14 cellular contexts compared by ENCODE assay signal in the genomic region with DNA sequence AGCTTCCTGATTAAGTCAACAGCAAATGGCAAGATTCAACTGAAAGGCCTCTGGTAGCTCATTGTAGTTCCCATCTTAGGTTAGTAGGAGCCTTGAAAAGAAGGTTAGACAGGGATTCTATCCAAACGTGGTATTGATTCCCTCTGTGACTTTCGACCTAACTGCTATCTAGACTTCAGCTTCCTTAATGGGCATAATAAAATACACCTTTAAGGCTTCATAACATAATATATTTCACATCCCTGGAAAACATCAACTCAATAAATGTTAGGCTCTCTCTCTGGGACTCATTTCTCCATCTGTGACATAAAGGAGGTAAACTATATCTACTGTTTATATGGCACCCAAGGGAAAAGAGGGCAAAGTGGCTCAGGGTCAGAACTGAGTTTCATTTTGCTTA.
"Had no signal": no experiment of that assay in that cellular context is flagged by ENCODE, and none has a peak within 500 bp of the region (broad histone marks: within the 10 kb centered on the region; RNA-seq: fewer than 3 reads in every experiment).

No MANE protein-coding gene starts in this region.

- H3K4me3 ChIP-seq: esophagus squamous epithelium, tibial nerve, vagina had no signal

- H3K27me3 Mint-ChIP-seq: activated CD4-positive, alpha-beta memory T cell treated with anti-CD3 and anti-CD28 coated beads for 36 hours; activated CD4-positive, alpha-beta T cell treated with anti-CD3 and anti-CD28 coated beads for 36 hours; activated CD8-positive, alpha-beta memory T cell treated with anti-CD3 and anti-CD28 coated beads, Interleukin-2, amount 10 ng/mL, durations not matched to agents 7 days and 5 days; activated naive CD8-positive, alpha-beta T cell treated with anti-CD3 and anti-CD28 coated beads for 36 hours; activated T-helper 17 cell treated with anti-CD3 and anti-CD28 coated beads, Interleukin-2, amount 50 U/mL, for 72 hours; effector memory CD8-positive, alpha-beta T cell; progenitor cell of endocrine pancreas; stimulated activated naive CD8-positive, alpha-beta T cell treated with anti-CD3 and anti-CD28 coated beads, Interleukin-15, Interleukin-2, amounts not matched to agents 100 ng/mL and 50 ng/mL, for 24 hours had no signal

- H3K27me3 ChIP-seq: esophagus squamous epithelium, tibial nerve, vagina had no signal

- DNase-seq: activated CD4-positive, alpha-beta memory T cell treated with anti-CD3 and anti-CD28 coated beads for 36 hours; activated CD4-positive, alpha-beta T cell treated with anti-CD3 and anti-CD28 coated beads for 36 hours; activated CD8-positive, alpha-beta memory T cell treated with anti-CD3 and anti-CD28 coated beads, Interleukin-2, amount 10 ng/mL, durations not matched to agents 7 days and 5 days; activated naive CD4-positive, alpha-beta T cell; activated naive CD8-positive, alpha-beta T cell treated with anti-CD3 and anti-CD28 coated beads for 36 hours; amniotic stem cell; effector memory CD8-positive, alpha-beta T cell; esophagus squamous epithelium had no signal

- H3K9me3 Mint-ChIP-seq: activated CD4-positive, alpha-beta memory T cell treated with anti-CD3 and anti-CD28 coated beads for 36 hours; activated naive CD8-positive, alpha-beta T cell treated with anti-CD3 and anti-CD28 coated beads for 36 hours; activated T-helper 17 cell treated with anti-CD3 and anti-CD28 coated beads, Interleukin-2, amount 50 U/mL, for 72 hours; effector memory CD8-positive, alpha-beta T cell; stimulated activated naive CD8-positive, alpha-beta T cell treated with anti-CD3 and anti-CD28 coated beads, Interleukin-15, Interleukin-2, amounts not matched to agents 100 ng/mL and 50 ng/mL, for 24 hours; T-helper 2 cell treated with Interferon-gamma antibody and Interleukin-4, amounts not matched to agents 5 μg/mL and 100 μg/mL, for 36 hours had no signal

- H3K27ac Mint-ChIP-seq: activated CD4-positive, alpha-beta memory T cell treated with anti-CD3 and anti-CD28 coated beads for 36 hours; activated CD4-positive, alpha-beta T cell treated with anti-CD3 and anti-CD28 coated beads for 36 hours; activated CD8-positive, alpha-beta memory T cell treated with anti-CD3 and anti-CD28 coated beads, Interleukin-2, amount 10 ng/mL, durations not matched to agents 7 days and 5 days; activated naive CD8-positive, alpha-beta T cell treated with anti-CD3 and anti-CD28 coated beads for 36 hours; activated T-helper 17 cell treated with anti-CD3 and anti-CD28 coated beads, Interleukin-2, amount 50 U/mL, for 72 hours; progenitor cell of endocrine pancreas; stimulated activated naive CD8-positive, alpha-beta T cell treated with anti-CD3 and anti-CD28 coated beads, Interleukin-15, Interleukin-2, amounts not matched to agents 100 ng/mL and 50 ng/mL, for 24 hours; T-helper 2 cell treated with Interferon-gamma antibody and Interleukin-4, amounts not matched to agents 5 μg/mL and 100 μg/mL, for 36 hours had no signal

- H3K4me3 Mint-ChIP-seq: activated CD4-positive, alpha-beta memory T cell treated with anti-CD3 and anti-CD28 coated beads for 36 hours; activated CD4-positive, alpha-beta T cell treated with anti-CD3 and anti-CD28 coated beads for 36 hours; activated CD8-positive, alpha-beta memory T cell treated with anti-CD3 and anti-CD28 coated beads, Interleukin-2, amount 10 ng/mL, durations not matched to agents 7 days and 5 days; activated naive CD8-positive, alpha-beta T cell treated with anti-CD3 and anti-CD28 coated beads for 36 hours; activated T-helper 17 cell treated with anti-CD3 and anti-CD28 coated beads, Interleukin-2, amount 50 U/mL, for 72 hours; effector memory CD8-positive, alpha-beta T cell; stimulated activated naive CD8-positive, alpha-beta T cell treated with anti-CD3 and anti-CD28 coated beads, Interleukin-15, Interleukin-2, amounts not matched to agents 100 ng/mL and 50 ng/mL, for 24 hours; T-helper 2 cell treated with Interferon-gamma antibody and Interleukin-4, amounts not matched to agents 5 μg/mL and 100 μg/mL, for 36 hours had no signal

- H3K36me3 ChIP-seq: esophagus squamous epithelium, tibial nerve, vagina had no signal

- H3K9me3 ChIP-seq: esophagus squamous epithelium, tibial nerve, vagina had no signal

- H3K27ac ChIP-seq: esophagus squamous epithelium, tibial nerve, vagina had no signal

- ATAC-seq: activated CD4-positive, alpha-beta T cell treated with anti-CD3 and anti-CD28 coated beads for 36 hours; activated CD8-positive, alpha-beta memory T cell treated with anti-CD3 and anti-CD28 coated beads, Interleukin-2, amount 10 ng/mL, durations not matched to agents 7 days and 5 days; activated T-helper 17 cell treated with anti-CD3 and anti-CD28 coated beads, Interleukin-2, amount 50 U/mL, for 72 hours; effector memory CD8-positive, alpha-beta T cell had no signal
